11 cellular contexts compared by ENCODE assay signal in the genomic region with DNA sequence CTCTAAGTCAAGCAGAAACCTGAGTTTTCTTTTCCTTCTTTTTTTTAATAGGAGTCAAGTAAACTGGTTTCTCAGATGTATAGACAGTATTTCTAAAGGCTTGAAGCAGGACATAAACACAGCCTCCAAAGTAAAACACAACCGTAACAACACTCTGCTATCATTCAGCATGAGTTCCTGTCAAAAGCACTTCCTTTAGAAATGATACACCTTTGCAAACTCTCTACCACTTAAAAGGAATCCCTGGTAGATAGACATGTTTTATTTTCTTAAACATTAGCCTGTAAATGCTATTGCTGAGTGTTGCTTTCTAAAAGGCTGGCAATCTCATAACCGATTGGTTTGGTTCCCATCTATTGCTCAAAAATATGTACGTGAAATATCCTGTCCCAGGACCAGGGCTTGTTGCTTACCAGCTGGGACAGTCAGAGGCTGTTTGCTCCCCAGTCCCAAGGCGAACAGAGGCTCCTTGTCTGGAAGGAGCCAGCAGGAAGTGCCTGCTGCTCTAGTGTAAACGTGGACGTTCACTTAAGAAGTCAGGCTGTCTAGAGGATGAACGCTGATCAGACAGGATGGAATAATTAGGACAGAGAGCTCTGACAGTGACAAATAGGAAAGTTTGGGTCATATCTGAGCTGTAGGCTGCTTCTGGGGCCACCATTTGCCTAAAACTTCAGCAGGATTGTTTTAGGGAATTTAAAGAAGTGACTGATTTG.
DNase-seq lines count a peak whose midpoint lies in the region; ATAC-seq, FAIRE-seq and TF ChIP-seq lines count a peak whose summit lies in the region.
"Had no signal": no experiment of that assay in that cellular context is flagged by ENCODE, and none has a peak within 500 bp of the region (broad histone marks: within the 10 kb centered on the region; RNA-seq: fewer than 3 reads in every experiment).

No MANE protein-coding gene starts in this region.

- H3K27ac Mint-ChIP-seq in activated naive CD4-positive, alpha-beta T cell treated with anti-CD3 and anti-CD28 coated beads, Interleukin-2, amount 50 U/mL, for 24 hours, result peak overlapping the region; percentile 98
- peak overlapping the region; percentile 93 for H3K27ac Mint-ChIP-seq in central memory CD8-positive, alpha-beta T cell (ENCODE audit: low read depth)
- H3K27ac Mint-ChIP-seq: activated CD8-positive, alpha-beta memory T cell treated with anti-CD3 and anti-CD28 coated beads, Interleukin-2, amount 10 ng/mL, durations not matched to agents 7 days and 5 days had no signal

- H3K4me3 ChIP-seq in left lung (no peak overlapping the region), thymus (ENCODE audit: low read length) (no peak overlapping the region)
- H3K4me3 ChIP-seq: BLaER1 had no signal

- no peaks in the 10 kb centered on the region for H3K36me3 ChIP-seq in left lung
- H3K36me3 ChIP-seq in thymus (ENCODE audit: control insufficient read depth, insufficient read depth), result no peaks in the 10 kb centered on the region
- H3K36me3 ChIP-seq: BLaER1 had no signal

- TF ChIP-seq POLR2A in GM12892 (IDR thresholded peaks at IDR 0.05; ENCODE audit: low read depth, low read length), result no peak

- H3K4me3 Mint-ChIP-seq in activated naive CD4-positive, alpha-beta T cell treated with anti-CD3 and anti-CD28 coated beads, Interleukin-2, amount 50 U/mL, for 24 hours, result peak overlapping the region; percentile 87
- H3K4me3 Mint-ChIP-seq in central memory CD8-positive, alpha-beta T cell, result peak overlapping the region; percentile 3
- H3K4me3 Mint-ChIP-seq: activated CD8-positive, alpha-beta memory T cell treated with anti-CD3 and anti-CD28 coated beads, Interleukin-2, amount 10 ng/mL, durations not matched to agents 7 days and 5 days had no signal

- no peak for FAIRE-seq in GM12892 (lab: Jason Lieb, UNC)

- H3K36me3 Mint-ChIP-seq in activated naive CD4-positive, alpha-beta T cell treated with anti-CD3 and anti-CD28 coated beads, Interleukin-2, amount 50 U/mL, for 24 hours, result peaks cover 1% of the 10 kb centered on the region
- H3K36me3 Mint-ChIP-seq in central memory CD8-positive, alpha-beta T cell (ENCODE audit: insufficient read depth), result peaks cover 3% of the 10 kb centered on the region
- H3K36me3 Mint-ChIP-seq: activated CD8-positive, alpha-beta memory T cell treated with anti-CD3 and anti-CD28 coated beads, Interleukin-2, amount 10 ng/mL, durations not matched to agents 7 days and 5 days had no signal

- H3K9me3 ChIP-seq in left lung (no peaks in the 10 kb centered on the region), thymus (ENCODE audit: control insufficient read depth) (no peaks in the 10 kb centered on the region)
- H3K9me3 ChIP-seq: BLaER1 had no signal

- H3K27me3 ChIP-seq in left lung (no peaks in the 10 kb centered on the region), thymus (ENCODE audit: control insufficient read depth, insufficient read depth) (no peaks in the 10 kb centered on the region)
- H3K27me3 ChIP-seq: BLaER1 had no signal

- H3K27ac ChIP-seq in left lung (peak overlapping the region in 1 of 2 donors; percentile 6), thymus (ENCODE audit: low read depth) (peak overlapping the region; percentile 64)
- H3K27ac ChIP-seq: BLaER1 had no signal

- ATAC-seq in central memory CD8-positive, alpha-beta T cell (replicated peaks; ENCODE audit: extremely low read depth, poor library complexity, severe bottlenecking), result no peak
- ATAC-seq in left lung (peak; percentile 54), HG03342 (IDR thresholded peaks at IDR 0.05; ENCODE audit: unreplicated experiment) (no peak), HG02571 (IDR thresholded peaks at IDR 0.05; ENCODE audit: unreplicated experiment) (no peak)
- ATAC-seq: activated CD8-positive, alpha-beta memory T cell treated with anti-CD3 and anti-CD28 coated beads, Interleukin-2, amount 10 ng/mL, durations not matched to agents 7 days and 5 days had no signal

- no peak for TF ChIP-seq CTCF in left lung (IDR thresholded peaks at IDR 0.05)

- 73% methylated on average over 7 of the region's 7 CpGs for WGBS in thymus

- H3K4me1 Mint-ChIP-seq in activated naive CD4-positive, alpha-beta T cell treated with anti-CD3 and anti-CD28 coated beads, Interleukin-2, amount 50 U/mL, for 24 hours, result peaks cover 39% of the 10 kb centered on the region
- peaks cover 34% of the 10 kb centered on the region for H3K4me1 Mint-ChIP-seq in central memory CD8-positive, alpha-beta T cell

- no peaks in the 10 kb centered on the region for H3K27me3 Mint-ChIP-seq in activated naive CD4-positive, alpha-beta T cell treated with anti-CD3 and anti-CD28 coated beads, Interleukin-2, amount 50 U/mL, for 24 hours
- H3K27me3 Mint-ChIP-seq in central memory CD8-positive, alpha-beta T cell, result no peaks in the 10 kb centered on the region

- intact Hi-C loops in left lung (cut with DNase I), result no loop called here

- no peaks in the 10 kb centered on the region for H3K9me3 Mint-ChIP-seq in activated naive CD4-positive, alpha-beta T cell treated with anti-CD3 and anti-CD28 coated beads, Interleukin-2, amount 50 U/mL, for 24 hours
- H3K9me3 Mint-ChIP-seq in central memory CD8-positive, alpha-beta T cell, result no peaks in the 10 kb centered on the region

- no peak for DNase-seq in activated naive CD4-positive, alpha-beta T cell (lab: John Stamatoyannopoulos, UW)
- no peak for DNase-seq in central memory CD8-positive, alpha-beta T cell (ENCODE audit: low spot score in 2 of 2)
- DNase-seq in left lung (no peak), GM12892 (ENCODE audit: insufficient read length) (no peak)
- DNase-seq: activated CD8-positive, alpha-beta memory T cell treated with anti-CD3 and anti-CD28 coated beads, Interleukin-2, amount 10 ng/mL, durations not matched to agents 7 days and 5 days; NCI-H187 had no signal

- H3K4me1 ChIP-seq in left lung (peaks cover 0 to 5% of the 10 kb centered on the region in 2 donors), thymus (ENCODE audit: control insufficient read depth, insufficient read depth, low read length) (no peaks in the 10 kb centered on the region)
- H3K4me1 ChIP-seq: BLaER1 had no signal
